Comparison of ENCODE assay signal across 1 cellular context in the genomic region with DNA sequence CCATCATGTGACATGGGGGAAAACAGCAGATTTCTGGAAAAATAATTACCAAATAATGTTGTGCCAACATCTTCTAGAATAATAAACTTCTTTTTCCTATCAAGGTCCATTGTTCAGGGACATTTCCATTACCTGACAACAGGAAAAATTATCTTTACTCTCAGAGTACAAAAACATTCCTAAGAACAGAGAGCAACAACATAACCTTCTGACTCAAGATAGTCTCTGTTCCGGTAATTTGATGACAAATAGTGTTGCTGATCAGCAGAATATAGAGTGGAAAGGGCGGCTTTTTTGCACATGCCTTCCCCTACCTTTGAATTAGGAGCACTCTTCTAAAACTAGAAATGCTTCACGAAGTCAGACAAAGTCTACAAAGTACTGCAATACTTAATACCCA.
A peak's percentile ranks its signal among the peaks of the same experiment; 100 is the strongest.
TF ChIP-seq lines count a peak whose summit lies in the region.

No MANE protein-coding gene starts in this region.

TF ChIP-seq in HepG2, 621 proteins besides CTCF, POLR2A, EP300 and RAD21 (continued from another document):
- TF ChIP-seq MAFK (conservative IDR thresholded peaks at IDR 0.05 in 1 of 2, IDR thresholded peaks at IDR 0.05 in 1 of 2; ENCODE audit: low read length in 2 of 2) (0 out of 4 replicates have a peak, but pooled peaks of 1 of the 2 experiments have one; percentile 9), MED1 (CRISPR knock-in tag; IDR thresholded peaks at IDR 0.05) (0 out of 2 replicates have a peak, but pooled peaks have one; percentile 27), NCOR1 (IDR thresholded peaks at IDR 0.05; ENCODE audit: borderline replicate concordance, low read length) (no peak), SOX5 (CRISPR knock-in tag; IDR thresholded peaks at IDR 0.05; ENCODE audit: borderline replicate concordance) (peak; percentile 61; the same call in 1 of the 2 replicates), MIER3 (CRISPR knock-in tag; IDR thresholded peaks at IDR 0.05; ENCODE audit: borderline replicate concordance) (no peak), MIXL1 (CRISPR knock-in tag; IDR thresholded peaks at IDR 0.05) (0 out of 2 replicates have a peak, but pooled peaks have one; percentile 39), NCOA2 (CRISPR knock-in tag; IDR thresholded peaks at IDR 0.05) (peak; percentile 20; the same call in 1 of the 2 replicates), FOXP1 (IDR thresholded peaks at IDR 0.05) (no peak), FOXP1 (CRISPR knock-in tag; IDR thresholded peaks at IDR 0.05) (0 out of 2 replicates have a peak, but pooled peaks have one; percentile 36), ZNF274 (CRISPR knock-in tag; IDR thresholded peaks at IDR 0.05) (no peak)
- TF ChIP-seq, protein P1, sequence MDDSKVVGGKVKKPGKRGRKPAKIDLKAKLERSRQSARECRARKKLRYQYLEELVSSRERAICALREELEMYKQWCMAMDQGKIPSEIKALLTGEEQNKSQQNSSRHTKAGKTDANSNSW (CRISPR knock-in tag; IDR thresholded peaks at IDR 0.05; ENCODE audit: borderline replicate concordance) = no peak
- TF ChIP-seq, protein P2, sequence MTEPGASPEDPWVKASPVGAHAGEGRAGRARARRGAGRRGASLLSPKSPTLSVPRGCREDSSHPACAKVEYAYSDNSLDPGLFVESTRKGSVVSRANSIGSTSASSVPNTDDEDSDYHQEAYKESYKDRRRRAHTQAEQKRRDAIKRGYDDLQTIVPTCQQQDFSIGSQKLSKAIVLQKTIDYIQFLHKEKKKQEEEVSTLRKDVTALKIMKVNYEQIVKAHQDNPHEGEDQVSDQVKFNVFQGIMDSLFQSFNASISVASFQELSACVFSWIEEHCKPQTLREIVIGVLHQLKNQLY (CRISPR knock-in tag; IDR thresholded peaks at IDR 0.05) = 0 out of 2 replicates have a peak, but pooled peaks have one; percentile 26
- TF ChIP-seq, protein P3, sequence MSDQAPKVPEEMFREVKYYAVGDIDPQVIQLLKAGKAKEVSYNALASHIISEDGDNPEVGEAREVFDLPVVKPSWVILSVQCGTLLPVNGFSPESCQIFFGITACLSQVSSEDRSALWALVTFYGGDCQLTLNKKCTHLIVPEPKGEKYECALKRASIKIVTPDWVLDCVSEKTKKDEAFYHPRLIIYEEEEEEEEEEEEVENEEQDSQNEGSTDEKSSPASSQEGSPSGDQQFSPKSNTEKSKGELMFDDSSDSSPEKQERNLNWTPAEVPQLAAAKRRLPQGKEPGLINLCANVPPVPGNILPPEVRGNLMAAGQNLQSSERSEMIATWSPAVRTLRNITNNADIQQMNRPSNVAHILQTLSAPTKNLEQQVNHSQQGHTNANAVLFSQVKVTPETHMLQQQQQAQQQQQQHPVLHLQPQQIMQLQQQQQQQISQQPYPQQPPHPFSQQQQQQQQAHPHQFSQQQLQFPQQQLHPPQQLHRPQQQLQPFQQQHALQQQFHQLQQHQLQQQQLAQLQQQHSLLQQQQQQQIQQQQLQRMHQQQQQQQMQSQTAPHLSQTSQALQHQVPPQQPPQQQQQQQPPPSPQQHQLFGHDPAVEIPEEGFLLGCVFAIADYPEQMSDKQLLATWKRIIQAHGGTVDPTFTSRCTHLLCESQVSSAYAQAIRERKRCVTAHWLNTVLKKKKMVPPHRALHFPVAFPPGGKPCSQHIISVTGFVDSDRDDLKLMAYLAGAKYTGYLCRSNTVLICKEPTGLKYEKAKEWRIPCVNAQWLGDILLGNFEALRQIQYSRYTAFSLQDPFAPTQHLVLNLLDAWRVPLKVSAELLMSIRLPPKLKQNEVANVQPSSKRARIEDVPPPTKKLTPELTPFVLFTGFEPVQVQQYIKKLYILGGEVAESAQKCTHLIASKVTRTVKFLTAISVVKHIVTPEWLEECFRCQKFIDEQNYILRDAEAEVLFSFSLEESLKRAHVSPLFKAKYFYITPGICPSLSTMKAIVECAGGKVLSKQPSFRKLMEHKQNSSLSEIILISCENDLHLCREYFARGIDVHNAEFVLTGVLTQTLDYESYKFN (CRISPR knock-in tag; conservative IDR thresholded peaks at IDR 0.05) = peak; percentile 39
- TF ChIP-seq, protein P4, sequence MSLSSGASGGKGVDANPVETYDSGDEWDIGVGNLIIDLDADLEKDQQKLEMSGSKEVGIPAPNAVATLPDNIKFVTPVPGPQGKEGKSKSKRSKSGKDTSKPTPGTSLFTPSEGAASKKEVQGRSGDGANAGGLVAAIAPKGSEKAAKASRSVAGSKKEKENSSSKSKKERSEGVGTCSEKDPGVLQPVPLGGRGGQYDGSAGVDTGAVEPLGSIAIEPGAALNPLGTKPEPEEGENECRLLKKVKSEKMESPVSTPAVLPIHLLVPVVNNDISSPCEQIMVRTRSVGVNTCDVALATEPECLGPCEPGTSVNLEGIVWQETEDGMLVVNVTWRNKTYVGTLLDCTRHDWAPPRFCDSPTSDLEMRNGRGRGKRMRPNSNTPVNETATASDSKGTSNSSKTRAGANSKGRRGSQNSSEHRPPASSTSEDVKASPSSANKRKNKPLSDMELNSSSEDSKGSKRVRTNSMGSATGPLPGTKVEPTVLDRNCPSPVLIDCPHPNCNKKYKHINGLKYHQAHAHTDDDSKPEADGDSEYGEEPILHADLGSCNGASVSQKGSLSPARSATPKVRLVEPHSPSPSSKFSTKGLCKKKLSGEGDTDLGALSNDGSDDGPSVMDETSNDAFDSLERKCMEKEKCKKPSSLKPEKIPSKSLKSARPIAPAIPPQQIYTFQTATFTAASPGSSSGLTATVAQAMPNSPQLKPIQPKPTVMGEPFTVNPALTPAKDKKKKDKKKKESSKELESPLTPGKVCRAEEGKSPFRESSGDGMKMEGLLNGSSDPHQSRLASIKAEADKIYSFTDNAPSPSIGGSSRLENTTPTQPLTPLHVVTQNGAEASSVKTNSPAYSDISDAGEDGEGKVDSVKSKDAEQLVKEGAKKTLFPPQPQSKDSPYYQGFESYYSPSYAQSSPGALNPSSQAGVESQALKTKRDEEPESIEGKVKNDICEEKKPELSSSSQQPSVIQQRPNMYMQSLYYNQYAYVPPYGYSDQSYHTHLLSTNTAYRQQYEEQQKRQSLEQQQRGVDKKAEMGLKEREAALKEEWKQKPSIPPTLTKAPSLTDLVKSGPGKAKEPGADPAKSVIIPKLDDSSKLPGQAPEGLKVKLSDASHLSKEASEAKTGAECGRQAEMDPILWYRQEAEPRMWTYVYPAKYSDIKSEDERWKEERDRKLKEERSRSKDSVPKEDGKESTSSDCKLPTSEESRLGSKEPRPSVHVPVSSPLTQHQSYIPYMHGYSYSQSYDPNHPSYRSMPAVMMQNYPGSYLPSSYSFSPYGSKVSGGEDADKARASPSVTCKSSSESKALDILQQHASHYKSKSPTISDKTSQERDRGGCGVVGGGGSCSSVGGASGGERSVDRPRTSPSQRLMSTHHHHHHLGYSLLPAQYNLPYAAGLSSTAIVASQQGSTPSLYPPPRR (CRISPR knock-in tag; IDR thresholded peaks at IDR 0.05; ENCODE audit: borderline replicate concordance) = 0 out of 2 replicates have a peak, but pooled peaks have one; percentile 19
- TF ChIP-seq, protein P5, sequence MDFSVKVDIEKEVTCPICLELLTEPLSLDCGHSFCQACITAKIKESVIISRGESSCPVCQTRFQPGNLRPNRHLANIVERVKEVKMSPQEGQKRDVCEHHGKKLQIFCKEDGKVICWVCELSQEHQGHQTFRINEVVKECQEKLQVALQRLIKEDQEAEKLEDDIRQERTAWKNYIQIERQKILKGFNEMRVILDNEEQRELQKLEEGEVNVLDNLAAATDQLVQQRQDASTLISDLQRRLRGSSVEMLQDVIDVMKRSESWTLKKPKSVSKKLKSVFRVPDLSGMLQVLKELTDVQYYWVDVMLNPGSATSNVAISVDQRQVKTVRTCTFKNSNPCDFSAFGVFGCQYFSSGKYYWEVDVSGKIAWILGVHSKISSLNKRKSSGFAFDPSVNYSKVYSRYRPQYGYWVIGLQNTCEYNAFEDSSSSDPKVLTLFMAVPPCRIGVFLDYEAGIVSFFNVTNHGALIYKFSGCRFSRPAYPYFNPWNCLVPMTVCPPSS (IDR thresholded peaks at IDR 0.05) = no peak
